ENCODE assay signal across 10 cellular contexts in genomic region chr18:38940475-38940862, GRCh38.
A peak's percentile ranks its signal among the peaks of the same experiment; 100 is the strongest.
DNase-seq lines count a peak whose midpoint lies in the region; ATAC-seq and TF ChIP-seq lines count a peak whose summit lies in the region.
"Had no signal": no experiment of that assay in that cellular context is flagged by ENCODE, and none has a peak within 500 bp of the region (broad histone marks: within the 10 kb centered on the region; RNA-seq: fewer than 3 reads in every experiment).

No MANE protein-coding gene starts in this region.

- TF ChIP-seq EP300 in suprapubic skin (IDR thresholded peaks at IDR 0.05) = no peak

- CTCF ChIA-PET in Caco-2 (lab: Charles Lee) = no interaction called here

- H3K9me3 Mint-ChIP-seq in activated naive CD4-positive, alpha-beta T cell treated with anti-CD3 and anti-CD28 coated beads, Interleukin-2, amount 50 U/mL, for 24 hours = peaks cover 9% of the 10 kb centered on the region
- peaks cover 18 to 35% of the 10 kb centered on the region in 2 donors for H3K9me3 Mint-ChIP-seq in stimulated activated naive CD8-positive, alpha-beta T cell treated with anti-CD3 and anti-CD28 coated beads, Interleukin-15, amount 100 ng/mL, for 72 hours
- peaks cover 9% of the 10 kb centered on the region for H3K9me3 Mint-ChIP-seq in Caco-2 (ENCODE audit: unreplicated experiment)

- H4K20me1 ChIP-seq in OCI-LY3 (ENCODE audit: insufficient read depth, low read length) = no peaks in the 10 kb centered on the region
- H4K20me1 ChIP-seq: BLaER1 had no signal

- ATAC-seq in HG02852 (IDR thresholded peaks at IDR 0.05; ENCODE audit: unreplicated experiment) = peak; percentile 31
- peak; percentile 61 for ATAC-seq in stimulated activated naive CD8-positive, alpha-beta T cell treated with anti-CD3 and anti-CD28 coated beads, Interleukin-15, amount 100 ng/mL, for 72 hours

- no TSS peak for BruUV-seq in Caco-2 (replicated peaks; lab: Mats Ljungman, UMichigan)

- H3K4me1 ChIP-seq in OCI-LY3 (ENCODE audit: low read length) (peaks cover 39% of the 10 kb centered on the region), Caco-2 (no peaks in the 10 kb centered on the region), suprapubic skin (no peaks in the 10 kb centered on the region)
- H3K4me1 ChIP-seq: BLaER1 had no signal

- no peaks in the 10 kb centered on the region for H3K27me3 Mint-ChIP-seq in activated naive CD4-positive, alpha-beta T cell treated with anti-CD3 and anti-CD28 coated beads, Interleukin-2, amount 50 U/mL, for 24 hours
- H3K27me3 Mint-ChIP-seq in stimulated activated naive CD8-positive, alpha-beta T cell treated with anti-CD3 and anti-CD28 coated beads, Interleukin-15, amount 100 ng/mL, for 72 hours = no peaks in the 10 kb centered on the region
- H3K27me3 Mint-ChIP-seq in Caco-2 (ENCODE audit: insufficient read depth, unreplicated experiment) = no peaks in the 10 kb centered on the region

- TF ChIP-seq CTCF in OCI-LY3 (IDR thresholded peaks at IDR 0.05; ENCODE audit: low read depth, low read length) = no peak
- no peak for TF ChIP-seq CTCF in Caco-2 (IDR thresholded peaks at IDR 0.05; ENCODE audit: insufficient read depth in 1 of 2, low read depth in 1 of 2, low read length in 1 of 2, severe bottlenecking in 1 of 2, unreplicated experiment in 1 of 2)
- TF ChIP-seq CTCF in suprapubic skin (IDR thresholded peaks at IDR 0.05) = no peak

- H3K9me3 ChIP-seq in OCI-LY3 (ENCODE audit: insufficient read depth, low read length) (peaks cover 8% of the 10 kb centered on the region), Caco-2 (no peaks in the 10 kb centered on the region), suprapubic skin (peaks cover 3% of the 10 kb centered on the region)

- peak overlapping the region; percentile 30 for H3K4me3 ChIP-seq in OCI-LY3 (ENCODE audit: low read length)
- H3K4me3 ChIP-seq in Caco-2 (ENCODE audit: low read depth, low read length) = no peak overlapping the region
- H3K4me3 ChIP-seq in suprapubic skin = no peak overlapping the region
- H3K4me3 ChIP-seq: BLaER1 had no signal

- H3K36me3 Mint-ChIP-seq in activated naive CD4-positive, alpha-beta T cell treated with anti-CD3 and anti-CD28 coated beads, Interleukin-2, amount 50 U/mL, for 24 hours = peaks cover 3% of the 10 kb centered on the region
- H3K36me3 Mint-ChIP-seq in Caco-2 (ENCODE audit: insufficient read depth, unreplicated experiment) = no peaks in the 10 kb centered on the region

- H3K27ac ChIP-seq in OCI-LY3 (ENCODE audit: low read length) (peak overlapping the region; percentile 96), suprapubic skin (no peak overlapping the region)
- H3K27ac ChIP-seq: BLaER1 had no signal

- peaks cover 56% of the 10 kb centered on the region for H3K4me1 Mint-ChIP-seq in activated naive CD4-positive, alpha-beta T cell treated with anti-CD3 and anti-CD28 coated beads, Interleukin-2, amount 50 U/mL, for 24 hours
- peaks cover 44% of the 10 kb centered on the region for H3K4me1 Mint-ChIP-seq in stimulated activated naive CD8-positive, alpha-beta T cell treated with anti-CD3 and anti-CD28 coated beads, Interleukin-15, amount 100 ng/mL, for 72 hours
- no peaks in the 10 kb centered on the region for H3K4me1 Mint-ChIP-seq in Caco-2 (ENCODE audit: low read depth, unreplicated experiment)

- POLR2A ChIA-PET in Caco-2 (lab: Charles Lee) = no interaction called here

- H3K4me2 ChIP-seq in OCI-LY3 (ENCODE audit: low read length) = peak overlapping the region; percentile 52
- H3K4me2 ChIP-seq: BLaER1 had no signal

- peak overlapping the region; percentile 57 for H3K9ac ChIP-seq in OCI-LY3 (ENCODE audit: low read length)
- H3K9ac ChIP-seq: BLaER1 had no signal

- intact Hi-C loops in Caco-2 (cut with micrococcal nuclease; ENCODE audit: unreplicated experiment) = no loop called here

- H2AFZ ChIP-seq in OCI-LY3 (ENCODE audit: low read depth, low read length) = no peak overlapping the region

- H3K4me3 Mint-ChIP-seq in activated naive CD4-positive, alpha-beta T cell treated with anti-CD3 and anti-CD28 coated beads, Interleukin-2, amount 50 U/mL, for 24 hours = peak overlapping the region; percentile 71
- peak overlapping the region; percentile 62 to 68 for H3K4me3 Mint-ChIP-seq in stimulated activated naive CD8-positive, alpha-beta T cell treated with anti-CD3 and anti-CD28 coated beads, Interleukin-15, amount 100 ng/mL, for 72 hours
- H3K4me3 Mint-ChIP-seq in Caco-2 (ENCODE audit: unreplicated experiment) = no peak overlapping the region

- H3K36me3 ChIP-seq in OCI-LY3 (replicated peaks; ENCODE audit: low read depth, low read length) (peaks cover 35% of the 10 kb centered on the region), Caco-2 (ENCODE audit: control insufficient read depth, insufficient read depth, low read length) (no peaks in the 10 kb centered on the region), suprapubic skin (no peaks in the 10 kb centered on the region)
- H3K36me3 ChIP-seq: BLaER1 had no signal

- no peaks in the 10 kb centered on the region for H3K27me3 ChIP-seq in OCI-LY3 (ENCODE audit: low read depth, low read length)
- no peaks in the 10 kb centered on the region for H3K27me3 ChIP-seq in Caco-2 (replicated peaks; ENCODE audit: control insufficient read depth, insufficient read depth, low read length)
- H3K27me3 ChIP-seq in suprapubic skin = no peaks in the 10 kb centered on the region
- H3K27me3 ChIP-seq: BLaER1 had no signal

- DNase-seq in activated naive CD4-positive, alpha-beta T cell (lab: John Stamatoyannopoulos, UW) = no peak
- no peak for DNase-seq in stimulated activated naive CD8-positive, alpha-beta T cell treated with anti-CD3 and anti-CD28 coated beads, Interleukin-15, amount 100 ng/mL, for 72 hours
- DNase-seq in Caco-2 (no peak), DMS53 treated with DMSO at 0.1 percent for 48 hours (lab: John Stamatoyannopoulos, UW; ENCODE audit: unreplicated experiment) (no peak), suprapubic skin (ENCODE audit: low spot score in 2 of 2) (no peak)
- DNase-seq: amniotic stem cell had no signal

- TF ChIP-seq POLR2A in suprapubic skin (IDR thresholded peaks at IDR 0.05) = no peak

- H3K27ac Mint-ChIP-seq in activated naive CD4-positive, alpha-beta T cell treated with anti-CD3 and anti-CD28 coated beads, Interleukin-2, amount 50 U/mL, for 24 hours = peak overlapping the region; percentile 100
- peak overlapping the region; percentile 83 to 99 for H3K27ac Mint-ChIP-seq in stimulated activated naive CD8-positive, alpha-beta T cell treated with anti-CD3 and anti-CD28 coated beads, Interleukin-15, amount 100 ng/mL, for 72 hours
- no peak overlapping the region for H3K27ac Mint-ChIP-seq in Caco-2 (ENCODE audit: unreplicated experiment)

- no peaks in the 10 kb centered on the region for H3K79me2 ChIP-seq in OCI-LY3 (ENCODE audit: low read length)
